Comparison of ENCODE assay signal across 8 cellular contexts in genomic region chrX:107712231-107713204, GRCh38.
A peak's percentile ranks its signal among the peaks of the same experiment; 100 is the strongest.
DNase-seq lines count a peak whose midpoint lies in the region; ATAC-seq, FAIRE-seq and TF ChIP-seq lines count a peak whose summit lies in the region.

No MANE protein-coding gene starts in this region.

- no peaks in the 10 kb centered on the region for H3K79me2 ChIP-seq in H9 (ENCODE audit: insufficient read depth, low read length)

- H4K8ac ChIP-seq in H9 (replicated peaks; ENCODE audit: insufficient read length, low read depth, low read length) = no peak overlapping the region

- ATAC-seq in gastroesophageal sphincter = peak; percentile 22
- no peak for ATAC-seq in HG02938 (IDR thresholded peaks at IDR 0.05; ENCODE audit: unreplicated experiment)

- in situ Hi-C loops in G401 (cut with HindIII; ENCODE audit: low sequenced_read_pairs) = no loop called here

- peaks cover 0 to 23% (median 10%) of the 10 kb centered on the region in 3 experiments; a peak in 5 of 7 replicates for H3K36me3 Mint-ChIP-seq in H9 (ENCODE audit: insufficient read depth in 1 of 3, low read depth in 3 of 3)
- H3K36me3 Mint-ChIP-seq in activated T-helper 2 cell treated with anti-CD3 and anti-CD28 coated beads, Interferon-gamma antibody, Interleukin-2, Interleukin-4, amounts not matched to agents 10 μg/mL and 5 μg/mL and 100 μg/mL, durations not matched to agents 14 hours and 24 hours and 36 hours (ENCODE audit: low read depth) = peaks cover 29% of the 10 kb centered on the region

- no peak overlapping the region for H2BK5ac ChIP-seq in H9 (ENCODE audit: insufficient read length, low read length)

- no peaks in the 10 kb centered on the region for H3K79me1 ChIP-seq in H9 (ENCODE audit: insufficient read depth, low read depth, low read length, poor library complexity, severe bottlenecking)

- H3K27ac Mint-ChIP-seq in H9 = peak overlapping the region in 1 of 3 experiments; percentile 68; a peak in 2 of 7 replicates
- H3K27ac Mint-ChIP-seq in activated T-helper 2 cell treated with anti-CD3 and anti-CD28 coated beads, Interferon-gamma antibody, Interleukin-2, Interleukin-4, amounts not matched to agents 10 μg/mL and 5 μg/mL and 100 μg/mL, durations not matched to agents 14 hours and 24 hours and 36 hours = peak overlapping the region; percentile 84

- H3K36me3 ChIP-seq in gastroesophageal sphincter (peaks cover 0 to 32% of the 10 kb centered on the region in 2 donors), skeletal muscle satellite cell (ENCODE audit: insufficient read depth, low read length) (peaks cover 31% of the 10 kb centered on the region)

- intact Hi-C loops in activated T-helper 2 cell treated with anti-CD3 and anti-CD28 coated beads, Interferon-gamma antibody, Interleukin-2, Interleukin-4, amounts not matched to agents 10 μg/mL and 5 μg/mL and 100 μg/mL, durations not matched to agents 14 hours and 24 hours and 36 hours (cut with micrococcal nuclease) = no loop called here

- TF ChIP-seq EP300 in gastroesophageal sphincter (IDR thresholded peaks at IDR 0.05) = no peak

- no peak overlapping the region for H2BK20ac ChIP-seq in H9 (ENCODE audit: low read depth, low read length, poor library complexity, severe bottlenecking)

- no peak overlapping the region for H2BK120ac ChIP-seq in H9 (ENCODE audit: low read depth, low read length, poor library complexity, severe bottlenecking)

- TF ChIP-seq CTCF in H9 (conservative IDR thresholded peaks at IDR 0.05) (no peak), gastroesophageal sphincter (IDR thresholded peaks at IDR 0.05) (peak in 1 of 4 experiments; percentile 2)

- peaks cover 6% of the 10 kb centered on the region for H3K23me2 ChIP-seq in H9 (ENCODE audit: insufficient read length, low read depth, low read length, poor library complexity, severe bottlenecking)

- H3T11ph ChIP-seq in H9 (ENCODE audit: low read length) = no peak overlapping the region

- TF ChIP-seq POLR2A in gastroesophageal sphincter (IDR thresholded peaks at IDR 0.05) = peak; percentile 46 to 57

- no peak overlapping the region for H3K14ac ChIP-seq in H9 (ENCODE audit: insufficient read depth, low read length)

- H3K27ac ChIP-seq in H9 (ENCODE audit: insufficient read length, low read depth, low read length) (no peak overlapping the region), gastroesophageal sphincter (peak overlapping the region; percentile 89 to 100 (median 94))

- H3K4me1 Mint-ChIP-seq in H9 = peaks cover 13 to 22% of the 10 kb centered on the region in 2 experiments
- peaks cover 52% of the 10 kb centered on the region for H3K4me1 Mint-ChIP-seq in activated T-helper 2 cell treated with anti-CD3 and anti-CD28 coated beads, Interferon-gamma antibody, Interleukin-2, Interleukin-4, amounts not matched to agents 10 μg/mL and 5 μg/mL and 100 μg/mL, durations not matched to agents 14 hours and 24 hours and 36 hours (ENCODE audit: low read depth)

- H3K4me3 ChIP-seq in gastroesophageal sphincter (peak overlapping the region; percentile 75 to 95), skeletal muscle satellite cell (ENCODE audit: low read length) (no peak overlapping the region)

- peaks cover 0 to 48% of the 10 kb centered on the region in 2 experiments; a peak in 2 of 5 replicates for H3K9me3 Mint-ChIP-seq in H9
- H3K9me3 Mint-ChIP-seq in activated T-helper 2 cell treated with anti-CD3 and anti-CD28 coated beads, Interferon-gamma antibody, Interleukin-2, Interleukin-4, amounts not matched to agents 10 μg/mL and 5 μg/mL and 100 μg/mL, durations not matched to agents 14 hours and 24 hours and 36 hours = no peaks in the 10 kb centered on the region

- no peak overlapping the region for H3K23ac ChIP-seq in H9 (ENCODE audit: insufficient read length, low read depth, low read length)

- no peak for FAIRE-seq in urothelium cell line (lab: Jason Lieb, UNC)

- WGBS in H9 (ENCODE audit: extremely low coverage, insufficient read length, low lambda C conversion rate) = no CpG with 5 or more reads among the region's 13 CpGs
- 33 to 38% methylated on average over 6 to 8 of the region's 13 CpGs for WGBS in gastroesophageal sphincter (ENCODE audit: low coverage in 1 of 2), 2 donors

- no peak overlapping the region for H3K9ac ChIP-seq in H9 (ENCODE audit: extremely low read depth, insufficient read length, low read length)
- peak overlapping the region; percentile 98 for H3K9ac ChIP-seq in skeletal muscle satellite cell (ENCODE audit: low read depth, low read length)

- H3K27me3 ChIP-seq in H9 (ENCODE audit: insufficient read depth, low read length) (no peaks in the 10 kb centered on the region; the same call in 1 of the 2 replicates), gastroesophageal sphincter (no peaks in the 10 kb centered on the region), skeletal muscle satellite cell (ENCODE audit: control insufficient read depth, insufficient read depth, low read length) (no peaks in the 10 kb centered on the region)

- H3K4me3 Mint-ChIP-seq in H9 = no peak overlapping the region
- peak overlapping the region; percentile 21 for H3K4me3 Mint-ChIP-seq in activated T-helper 2 cell treated with anti-CD3 and anti-CD28 coated beads, Interferon-gamma antibody, Interleukin-2, Interleukin-4, amounts not matched to agents 10 μg/mL and 5 μg/mL and 100 μg/mL, durations not matched to agents 14 hours and 24 hours and 36 hours (ENCODE audit: low read depth)

- DNase-seq in H9 (no peak), G401 (ENCODE audit: low spot score) (no peak), COLO829 (ENCODE audit: low spot score) (no peak), urothelium cell line (ENCODE audit: low spot score) (no peak)
- DNase-seq in activated T-helper 2 cell treated with anti-CD3 and anti-CD28 coated beads, Interferon-gamma antibody, Interleukin-2, Interleukin-4, amounts not matched to agents 10 μg/mL and 5 μg/mL and 100 μg/mL, durations not matched to agents 14 hours and 24 hours and 36 hours (ENCODE audit: low spot score) = no peak

- no peak overlapping the region for H4K91ac ChIP-seq in H9 (ENCODE audit: insufficient read length, low read depth, low read length)

- H3K18ac ChIP-seq in H9 (ENCODE audit: insufficient read length, low read depth, low read length) = no peak overlapping the region

- H4K5ac ChIP-seq in H9 (ENCODE audit: insufficient read length, low read depth, low read length) = no peak overlapping the region

- H2AFZ ChIP-seq in H9 (ENCODE audit: low read length) = no peak overlapping the region

- H3K27me3 Mint-ChIP-seq in H9 (ENCODE audit: low read depth) = peaks cover 2% of the 10 kb centered on the region
- H3K27me3 Mint-ChIP-seq in activated T-helper 2 cell treated with anti-CD3 and anti-CD28 coated beads, Interferon-gamma antibody, Interleukin-2, Interleukin-4, amounts not matched to agents 10 μg/mL and 5 μg/mL and 100 μg/mL, durations not matched to agents 14 hours and 24 hours and 36 hours (ENCODE audit: low read depth) = no peaks in the 10 kb centered on the region

- H2BK15ac ChIP-seq in H9 (ENCODE audit: low read depth, low read length) = no peak overlapping the region

- no peak overlapping the region for H2AK5ac ChIP-seq in H9 (ENCODE audit: insufficient read length, low read length)

- no peak overlapping the region for H3K56ac ChIP-seq in H9 (ENCODE audit: insufficient read length, low read depth, low read length)

- no peaks in the 10 kb centered on the region for H4K20me1 ChIP-seq in H9 (ENCODE audit: control insufficient read depth, insufficient read depth, insufficient read length)

- H3K9me3 ChIP-seq in H9 (ENCODE audit: control insufficient read depth, low read depth, low read length) (no peaks in the 10 kb centered on the region), gastroesophageal sphincter (no peaks in the 10 kb centered on the region), skeletal muscle satellite cell (replicated peaks; ENCODE audit: low read length) (no peaks in the 10 kb centered on the region)

- H3K4me1 ChIP-seq in H9 (ENCODE audit: insufficient read depth, low read length) = peaks cover 3% of the 10 kb centered on the region; the same call in 1 of the 2 replicates
- peaks cover 0 to 42% (median 3%) of the 10 kb centered on the region in 3 donors for H3K4me1 ChIP-seq in gastroesophageal sphincter
- peaks cover 52% of the 10 kb centered on the region for H3K4me1 ChIP-seq in skeletal muscle satellite cell (ENCODE audit: control insufficient read depth, insufficient read depth, low read length)

- peak overlapping the region; percentile 67 for H2BK12ac ChIP-seq in H9 (ENCODE audit: insufficient read length, low read depth, low read length)

- H3K4ac ChIP-seq in H9 (ENCODE audit: low read depth, low read length) = no peak overlapping the region

- H3K4me2 ChIP-seq in H9 (ENCODE audit: insufficient read depth, insufficient read length, low read length) (no peak overlapping the region), skeletal muscle satellite cell (ENCODE audit: low read length) (peak overlapping the region; percentile 81)
